Comparison of ENCODE assay signal across 23 cellular contexts in genomic region chr20:61170921-61171320, GRCh38.
DNase-seq lines count a peak whose midpoint lies in the region; FAIRE-seq and TF ChIP-seq lines count a peak whose summit lies in the region.
"Had no signal": no experiment of that assay in that cellular context is flagged by ENCODE, and none has a peak within 500 bp of the region (broad histone marks: within the 10 kb centered on the region; RNA-seq: fewer than 3 reads in every experiment).

No MANE protein-coding gene starts in this region.

- no peak overlapping the region for H3K4me3 ChIP-seq in BLaER1 treated with 17β-estradiol and CSF1 and Interleukin-3, amounts not matched to agents 10 nM and 100 nM
- H3K4me3 ChIP-seq in Jurkat, Clone E6-1 (ENCODE audit: low read length): no peak overlapping the region
- 0 out of 2 replicates have a peak overlapping the region, but pooled peaks have one; percentile 9 for H3K4me3 ChIP-seq in iPS-20b (ENCODE audit: low read length)
- no peak overlapping the region for H3K4me3 ChIP-seq in dorsolateral prefrontal cortex
- H3K4me3 ChIP-seq: GM12878, GM23248 had no signal

- H3K9me3 Mint-ChIP-seq in T-helper 2 cell treated with Interferon-gamma antibody and Interleukin-4, amounts not matched to agents 5 μg/mL and 100 μg/mL, for 36 hours: no peaks in the 10 kb centered on the region
- H3K9me3 Mint-ChIP-seq: HFFc6, IgD-negative memory B cell had no signal

- H3K27ac Mint-ChIP-seq in T-helper 2 cell treated with Interferon-gamma antibody and Interleukin-4, amounts not matched to agents 5 μg/mL and 100 μg/mL, for 36 hours: no peak overlapping the region
- H3K27ac Mint-ChIP-seq: CD4-positive, CD25-positive, alpha-beta regulatory T cell; CD8-positive, alpha-beta memory T cell; HFFc6; IgD-negative memory B cell had no signal

- peaks cover 0 to 20% (median 9%) of the 10 kb centered on the region in 10 experiments; a peak in 12 of 20 replicates for H3K4me1 ChIP-seq in BLaER1 treated with 17β-estradiol and CSF1 and Interleukin-3, amounts not matched to agents 10 nM and 100 nM
- peaks cover 9% of the 10 kb centered on the region; the same call in 1 of the 2 replicates for H3K4me1 ChIP-seq in iPS-20b (ENCODE audit: insufficient read depth, low read length)

- no peak overlapping the region for H3K9ac ChIP-seq in BLaER1 treated with 17β-estradiol and CSF1 and Interleukin-3, amounts not matched to agents 10 nM and 100 nM
- peak overlapping the region; percentile 12; the same call in 1 of the 2 replicates for H3K9ac ChIP-seq in iPS-20b (ENCODE audit: low read depth, low read length)
- H3K9ac ChIP-seq: GM23248 had no signal

- DNase-seq in Jurkat, Clone E6-1 (ENCODE audit: low read depth, low spot score): peak; percentile 51
- DNase-seq in cardiac septum (ENCODE audit: low spot score): no peak
- DNase-seq in frontal cortex (ENCODE audit: low spot score in 2 of 2): no peak
- DNase-seq in dorsolateral prefrontal cortex: no peak
- no peak for DNase-seq in T-helper 2 cell treated with Interferon-gamma antibody and Interleukin-4, amounts not matched to agents 5 μg/mL and 100 μg/mL, for 36 hours (ENCODE audit: low spot score)
- DNase-seq: 8988T; C1 segment of cervical spinal cord; CD4-positive, CD25-positive, alpha-beta regulatory T cell; CD8-positive, alpha-beta memory T cell; COR-L47; DMS 273 treated with DMSO at 0.1 percent for 48 hours; DMS53; DND-41; EL; GM23248; HFFc6 had no signal

- peak overlapping the region in 8 of 11 experiments; percentile 25 to 49 (median 39); a peak in 14 of 22 replicates for H3K4me2 ChIP-seq in BLaER1 treated with 17β-estradiol and CSF1 and Interleukin-3, amounts not matched to agents 10 nM and 100 nM

- H3K27me3 Mint-ChIP-seq in T-helper 2 cell treated with Interferon-gamma antibody and Interleukin-4, amounts not matched to agents 5 μg/mL and 100 μg/mL, for 36 hours (ENCODE audit: low read depth): no peaks in the 10 kb centered on the region
- H3K27me3 Mint-ChIP-seq: CD4-positive, CD25-positive, alpha-beta regulatory T cell; IgD-negative memory B cell had no signal

- H3K9me3 ChIP-seq in BLaER1 treated with 17β-estradiol and CSF1 and Interleukin-3, amounts not matched to agents 10 nM and 100 nM (replicated peaks in 1 of 11): peaks cover 0 to 27% (median 14%) of the 10 kb centered on the region in 11 experiments; a peak in 14 of 22 replicates
- no peaks in the 10 kb centered on the region for H3K9me3 ChIP-seq in iPS-20b (ENCODE audit: insufficient read depth, low read depth, low read length)

- H3K36me3 Mint-ChIP-seq in T-helper 2 cell treated with Interferon-gamma antibody and Interleukin-4, amounts not matched to agents 5 μg/mL and 100 μg/mL, for 36 hours (ENCODE audit: low read depth): no peaks in the 10 kb centered on the region
- H3K36me3 Mint-ChIP-seq: CD4-positive, CD25-positive, alpha-beta regulatory T cell; CD8-positive, alpha-beta memory T cell; IgD-negative memory B cell had no signal

- no peak overlapping the region for H3K27ac ChIP-seq in BLaER1 treated with 17β-estradiol and CSF1 and Interleukin-3, amounts not matched to agents 10 nM and 100 nM
- H3K27ac ChIP-seq in iPS-20b (ENCODE audit: low read length) (no peak overlapping the region), dorsolateral prefrontal cortex (no peak overlapping the region)
- H3K27ac ChIP-seq: GM23248, HL-60 had no signal

- H3K36me3 ChIP-seq in BLaER1 treated with 17β-estradiol and CSF1 and Interleukin-3, amounts not matched to agents 10 nM and 100 nM: no peaks in the 10 kb centered on the region
- no peaks in the 10 kb centered on the region for H3K36me3 ChIP-seq in iPS-20b (ENCODE audit: insufficient read depth, low read depth, low read length)

- no peaks in the 10 kb centered on the region for H3K27me3 ChIP-seq in BLaER1 treated with 17β-estradiol and CSF1 and Interleukin-3, amounts not matched to agents 10 nM and 100 nM
- H3K27me3 ChIP-seq in iPS-20b (ENCODE audit: insufficient read depth, low read length) (peaks cover 55% of the 10 kb centered on the region), dorsolateral prefrontal cortex (peaks cover 0 to 54% (median 17%) of the 10 kb centered on the region in 45 donors)

- no peak for FAIRE-seq in frontal cortex (lab: Jason Lieb, UNC)
- FAIRE-seq: GM12878, H54, HepG2 had no signal

- no peaks in the 10 kb centered on the region for H3K4me1 Mint-ChIP-seq in T-helper 2 cell treated with Interferon-gamma antibody and Interleukin-4, amounts not matched to agents 5 μg/mL and 100 μg/mL, for 36 hours (ENCODE audit: low read depth)
- H3K4me1 Mint-ChIP-seq: CD4-positive, CD25-positive, alpha-beta regulatory T cell; CD8-positive, alpha-beta memory T cell; IgD-negative memory B cell had no signal

- no peak for TF ChIP-seq CTCF in dorsolateral prefrontal cortex (IDR thresholded peaks at IDR 0.05 in 54 of 56, conservative IDR thresholded peaks at IDR 0.05 in 2 of 56; ENCODE audit: low read depth in 1 of 56, partially characterized antibody in 56 of 56)

- no peaks in the 10 kb centered on the region for H4K20me1 ChIP-seq in BLaER1 treated with 17β-estradiol and CSF1 and Interleukin-3, amounts not matched to agents 10 nM and 100 nM

- intact Hi-C loops in cardiac septum (cut with DNase I): no loop called here
- intact Hi-C loops in dorsolateral prefrontal cortex (cut with DNase I): no loop called here

- H3K4me3 Mint-ChIP-seq in T-helper 2 cell treated with Interferon-gamma antibody and Interleukin-4, amounts not matched to agents 5 μg/mL and 100 μg/mL, for 36 hours: no peak overlapping the region
- H3K4me3 Mint-ChIP-seq: CD4-positive, CD25-positive, alpha-beta regulatory T cell; CD8-positive, alpha-beta memory T cell; HFFc6; IgD-negative memory B cell had no signal
